ENCODE assay signal across 1 cellular context in the genomic region with DNA sequence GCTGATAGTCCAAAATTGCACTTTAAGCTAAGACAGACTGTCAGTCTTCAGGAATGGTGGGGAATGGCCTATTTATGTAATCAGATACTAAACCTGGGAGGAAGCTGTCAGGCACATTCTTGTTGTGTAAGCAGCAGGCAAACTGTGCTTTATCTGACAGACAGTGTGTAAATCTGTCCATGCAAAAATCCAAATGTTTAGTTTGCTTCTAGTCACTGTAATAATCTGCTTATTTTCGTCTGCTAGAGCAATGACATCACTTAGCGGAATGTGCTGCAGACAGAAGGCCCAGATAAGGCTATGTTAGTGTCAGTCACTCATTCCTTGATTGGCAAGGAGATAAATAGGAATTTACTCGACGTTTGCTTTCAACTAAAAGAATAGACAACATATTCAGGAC.
TF ChIP-seq lines count a peak whose summit lies in the region.

No MANE protein-coding gene starts in this region.

TF ChIP-seq in SK-N-SH, 30 proteins besides CTCF, POLR2A, EP300 and RAD21 (continued from another document):
- TF ChIP-seq, protein P1, sequence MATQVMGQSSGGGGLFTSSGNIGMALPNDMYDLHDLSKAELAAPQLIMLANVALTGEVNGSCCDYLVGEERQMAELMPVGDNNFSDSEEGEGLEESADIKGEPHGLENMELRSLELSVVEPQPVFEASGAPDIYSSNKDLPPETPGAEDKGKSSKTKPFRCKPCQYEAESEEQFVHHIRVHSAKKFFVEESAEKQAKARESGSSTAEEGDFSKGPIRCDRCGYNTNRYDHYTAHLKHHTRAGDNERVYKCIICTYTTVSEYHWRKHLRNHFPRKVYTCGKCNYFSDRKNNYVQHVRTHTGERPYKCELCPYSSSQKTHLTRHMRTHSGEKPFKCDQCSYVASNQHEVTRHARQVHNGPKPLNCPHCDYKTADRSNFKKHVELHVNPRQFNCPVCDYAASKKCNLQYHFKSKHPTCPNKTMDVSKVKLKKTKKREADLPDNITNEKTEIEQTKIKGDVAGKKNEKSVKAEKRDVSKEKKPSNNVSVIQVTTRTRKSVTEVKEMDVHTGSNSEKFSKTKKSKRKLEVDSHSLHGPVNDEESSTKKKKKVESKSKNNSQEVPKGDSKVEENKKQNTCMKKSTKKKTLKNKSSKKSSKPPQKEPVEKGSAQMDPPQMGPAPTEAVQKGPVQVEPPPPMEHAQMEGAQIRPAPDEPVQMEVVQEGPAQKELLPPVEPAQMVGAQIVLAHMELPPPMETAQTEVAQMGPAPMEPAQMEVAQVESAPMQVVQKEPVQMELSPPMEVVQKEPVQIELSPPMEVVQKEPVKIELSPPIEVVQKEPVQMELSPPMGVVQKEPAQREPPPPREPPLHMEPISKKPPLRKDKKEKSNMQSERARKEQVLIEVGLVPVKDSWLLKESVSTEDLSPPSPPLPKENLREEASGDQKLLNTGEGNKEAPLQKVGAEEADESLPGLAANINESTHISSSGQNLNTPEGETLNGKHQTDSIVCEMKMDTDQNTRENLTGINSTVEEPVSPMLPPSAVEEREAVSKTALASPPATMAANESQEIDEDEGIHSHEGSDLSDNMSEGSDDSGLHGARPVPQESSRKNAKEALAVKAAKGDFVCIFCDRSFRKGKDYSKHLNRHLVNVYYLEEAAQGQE (IDR thresholded peaks at IDR 0.05; ENCODE audit: low read depth, low read length) = no peak
- TF ChIP-seq, protein P2, sequence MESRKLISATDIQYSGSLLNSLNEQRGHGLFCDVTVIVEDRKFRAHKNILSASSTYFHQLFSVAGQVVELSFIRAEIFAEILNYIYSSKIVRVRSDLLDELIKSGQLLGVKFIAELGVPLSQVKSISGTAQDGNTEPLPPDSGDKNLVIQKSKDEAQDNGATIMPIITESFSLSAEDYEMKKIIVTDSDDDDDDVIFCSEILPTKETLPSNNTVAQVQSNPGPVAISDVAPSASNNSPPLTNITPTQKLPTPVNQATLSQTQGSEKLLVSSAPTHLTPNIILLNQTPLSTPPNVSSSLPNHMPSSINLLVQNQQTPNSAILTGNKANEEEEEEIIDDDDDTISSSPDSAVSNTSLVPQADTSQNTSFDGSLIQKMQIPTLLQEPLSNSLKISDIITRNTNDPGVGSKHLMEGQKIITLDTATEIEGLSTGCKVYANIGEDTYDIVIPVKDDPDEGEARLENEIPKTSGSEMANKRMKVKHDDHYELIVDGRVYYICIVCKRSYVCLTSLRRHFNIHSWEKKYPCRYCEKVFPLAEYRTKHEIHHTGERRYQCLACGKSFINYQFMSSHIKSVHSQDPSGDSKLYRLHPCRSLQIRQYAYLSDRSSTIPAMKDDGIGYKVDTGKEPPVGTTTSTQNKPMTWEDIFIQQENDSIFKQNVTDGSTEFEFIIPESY (IDR thresholded peaks at IDR 0.05; ENCODE audit: borderline replicate concordance, low read depth) = no peak
- no peak for TF ChIP-seq CHD2 (IDR thresholded peaks at IDR 0.05; ENCODE audit: low read length, partially characterized antibody)
- TF ChIP-seq ELF1 (IDR thresholded peaks at IDR 0.05) = no peak
- no peak for TF ChIP-seq TAF1 (IDR thresholded peaks at IDR 0.05; ENCODE audit: borderline replicate concordance, low read depth, low read length)
- TF ChIP-seq RCOR1 (IDR thresholded peaks at IDR 0.05; ENCODE audit: low read length) = 0 out of 2 replicates have a peak, but pooled peaks have one; percentile 33
- peak; percentile 53; the same call in 1 of the 2 replicates for TF ChIP-seq FOXJ3 (CRISPR knock-in tag; IDR thresholded peaks at IDR 0.05)
- 0 out of 2 replicates have a peak, but pooled peaks have one; percentile 17 for TF ChIP-seq TCF12 (IDR thresholded peaks at IDR 0.05)
- peak; percentile 78 for TF ChIP-seq GATA2 (CRISPR knock-in tag; IDR thresholded peaks at IDR 0.05)
